Comparison of ENCODE assay signal across 7 cellular contexts in genomic region chr17:1715803-1716075, GRCh38. TPM values are rescaled to one million over a fixed set of nuclear protein-coding genes. Genes with fewer than 3 reads are reported as not detected.
DNase-seq lines count a peak whose midpoint lies in the region; ATAC-seq and TF ChIP-seq lines count a peak whose summit lies in the region.

No MANE protein-coding gene starts in this region.

- no peak for TF ChIP-seq POLR2A in stomach (IDR thresholded peaks at IDR 0.05)

- DNase-seq in HFFc6 (no peak), stomach (no peak)

- peak overlapping the region; percentile 77; the same call in 1 of the 2 replicates for H3K4me3 ChIP-seq in iPS-20b (ENCODE audit: low read length)
- peak overlapping the region; percentile 81 to 100 (median 91) for H3K4me3 ChIP-seq in stomach

- H3K27ac ChIP-seq in iPS-20b (ENCODE audit: low read length) (no peak overlapping the region), stomach (peak overlapping the region; percentile 99 to 100 (median 100))

- peak overlapping the region; percentile 91 for H3K4me3 Mint-ChIP-seq in HFFc6
- H3K4me3 Mint-ChIP-seq in activated naive CD8-positive, alpha-beta T cell, result peak overlapping the region; percentile 94

- peaks cover 36% of the 10 kb centered on the region for H3K36me3 Mint-ChIP-seq in HFFc6 (ENCODE audit: low read depth)
- no peaks in the 10 kb centered on the region for H3K36me3 Mint-ChIP-seq in activated naive CD8-positive, alpha-beta T cell

- H3K27me3 ChIP-seq in iPS-20b (ENCODE audit: insufficient read depth, low read length), result peaks cover 4% of the 10 kb centered on the region; the same call in 1 of the 2 replicates
- no peaks in the 10 kb centered on the region for H3K27me3 ChIP-seq in stomach

- peak overlapping the region; percentile 79 for H3K27ac Mint-ChIP-seq in HFFc6
- no peak overlapping the region for H3K27ac Mint-ChIP-seq in activated naive CD8-positive, alpha-beta T cell

- H3K4me1 Mint-ChIP-seq in HFFc6 (ENCODE audit: low read depth), result peaks cover 47% of the 10 kb centered on the region
- H3K4me1 Mint-ChIP-seq in activated naive CD8-positive, alpha-beta T cell (ENCODE audit: low read depth), result peaks cover 34% of the 10 kb centered on the region

- no peak for ATAC-seq in HG03139 (IDR thresholded peaks at IDR 0.05; ENCODE audit: unreplicated experiment)
- ATAC-seq in HG02759 (IDR thresholded peaks at IDR 0.05; ENCODE audit: unreplicated experiment), result no peak
- ATAC-seq in GM18870 (IDR thresholded peaks at IDR 0.05; ENCODE audit: unreplicated experiment), result no peak

- H3K9me3 Mint-ChIP-seq in HFFc6, result no peaks in the 10 kb centered on the region
- no peaks in the 10 kb centered on the region for H3K9me3 Mint-ChIP-seq in activated naive CD8-positive, alpha-beta T cell (ENCODE audit: low read depth)

- H3K27me3 Mint-ChIP-seq in HFFc6 (ENCODE audit: insufficient read depth), result peaks cover 14% of the 10 kb centered on the region
- H3K27me3 Mint-ChIP-seq in activated naive CD8-positive, alpha-beta T cell, result peaks cover 1% of the 10 kb centered on the region

- H3K4me1 ChIP-seq in iPS-20b (ENCODE audit: insufficient read depth, low read length), result peaks cover 21% of the 10 kb centered on the region
- H3K4me1 ChIP-seq in stomach, result peaks cover 44 to 69% (median 58%) of the 10 kb centered on the region in 4 donors

- peak overlapping the region; percentile 31; the same call in 1 of the 2 replicates for H3K9ac ChIP-seq in iPS-20b (ENCODE audit: low read depth, low read length)

- TF ChIP-seq EP300 in stomach (IDR thresholded peaks at IDR 0.05), result no peak

- TF ChIP-seq CTCF in HFFc6 (IDR thresholded peaks at IDR 0.05) (no peak), stomach (IDR thresholded peaks at IDR 0.05) (no peak)

- H3K36me3 ChIP-seq in iPS-20b (ENCODE audit: insufficient read depth, low read depth, low read length) (peaks cover 16% of the 10 kb centered on the region), stomach (peaks cover 18 to 29% (median 26%) of the 10 kb centered on the region in 4 donors)

- 0 to 3% (median 1%) methylated on average over 7 to 23 of the region's 23 CpGs for WGBS in stomach, 5 donors

- H3K9me3 ChIP-seq in iPS-20b (ENCODE audit: insufficient read depth, low read depth, low read length) (no peaks in the 10 kb centered on the region), stomach (no peaks in the 10 kb centered on the region)

- intact Hi-C loops in stomach (cut with DNase I; ENCODE audit: low total_unique reads), result no loop called here

RNA-seq across cellular contexts. Expression of gene TLCD2, which starts 5.6 kb away (rescaled TPM):
- total RNA-seq in HFFc6 (2021; fragmentation: NEBNext Ultra II Directional; extraction: Animal tissue kit (Norgen Biotek cat#: 25700)), result 1 to 10 TPM; 2.7 to 3.8 (median 3.2) TPM
- total RNA-seq in stomach, result 1 to 10 TPM; 4.5 to 9.6 (median 8.1) TPM
- polyA plus RNA-seq in stomach, result 1 to 10 TPM; 2.8 to 3.7 (median 3.1) TPM

RNA-seq across cellular contexts. Expression of gene WDR81, which starts 8.8 kb away (rescaled TPM):
- 10 to 100 TPM; 12.5 to 18.1 (median 13.2) TPM for total RNA-seq in HFFc6 (2021; fragmentation: NEBNext Ultra II Directional; extraction: Animal tissue kit (Norgen Biotek cat#: 25700))
- total RNA-seq in stomach, result 10 to 100 TPM; 13.4 to 56.5 (median 14.0) TPM
- polyA plus RNA-seq in stomach, result 10 to 100 TPM in 2 of 3 donors, 1 to 10 TPM in 1; 9.3 to 10.6 (median 10.2) TPM

RNA-seq across cellular contexts. Expression of gene SERPINF2, which starts 26.9 kb away (rescaled TPM):
- not detected for total RNA-seq in HFFc6 (2021; fragmentation: NEBNext Ultra II Directional; extraction: Animal tissue kit (Norgen Biotek cat#: 25700))
- total RNA-seq in stomach, result 1 to 10 TPM in 2 of 5 donors, under 1 TPM in 3; 0.45 to 4.1 (median 0.87) TPM
- polyA plus RNA-seq in stomach, result 1 to 10 TPM in 2 of 3 donors, under 1 TPM in 1; 0.92 to 5.2 (median 1.9) TPM

RNA-seq across cellular contexts. Expression of gene PRPF8, which starts 31.1 kb away (rescaled TPM):
- total RNA-seq in HFFc6 (2021; fragmentation: NEBNext Ultra II Directional; extraction: Animal tissue kit (Norgen Biotek cat#: 25700)), result 100 to 1,000 TPM; 224 to 285 (median 248) TPM
- 100 to 1,000 TPM; 126 to 252 (median 201) TPM for total RNA-seq in stomach
- 10 to 100 TPM; 33.6 to 83.4 (median 38.4) TPM for polyA plus RNA-seq in stomach

RNA-seq across cellular contexts. Expression of gene SERPINF1, which starts 46.1 kb away (rescaled TPM):
- total RNA-seq in HFFc6 (2021; fragmentation: NEBNext Ultra II Directional; extraction: Animal tissue kit (Norgen Biotek cat#: 25700)), result 10 to 100 TPM; 12.0 to 46.8 (median 13.2) TPM
- 100 to 1,000 TPM in 4 of 5 donors, 10 to 100 TPM in 1; 72.4 to 334 (median 186) TPM for total RNA-seq in stomach
- 100 to 1,000 TPM in 1 of 3 donors, 10 to 100 TPM in 2; 45.5 to 126 (median 68.9) TPM for polyA plus RNA-seq in stomach
